Comparison of ENCODE assay signal across 9 cellular contexts in genomic region chr1:29125237-29125641, GRCh38. TPM values are rescaled to one million over a fixed set of nuclear protein-coding genes. Genes with fewer than 3 reads are reported as not detected.
DNase-seq lines count a peak whose midpoint lies in the region; ATAC-seq and TF ChIP-seq lines count a peak whose summit lies in the region.
"Had no signal": no experiment of that assay in that cellular context is flagged by ENCODE, and none has a peak within 500 bp of the region (broad histone marks: within the 10 kb centered on the region; RNA-seq: fewer than 3 reads in every experiment).

No MANE protein-coding gene starts in this region.

- no peaks in the 10 kb centered on the region for H3K36me3 ChIP-seq in heart left ventricle
- H3K36me3 ChIP-seq in mammary epithelial cell (ENCODE audit: insufficient read depth, low read length): no peaks in the 10 kb centered on the region
- H3K36me3 ChIP-seq in mucosa of stomach (ENCODE audit: control insufficient read depth, insufficient read depth, low read length): no peaks in the 10 kb centered on the region
- no peaks in the 10 kb centered on the region for H3K36me3 ChIP-seq in vagina

- no peak for TF ChIP-seq POLR2A in heart left ventricle (IDR thresholded peaks at IDR 0.05)
- TF ChIP-seq POLR2A in vagina (IDR thresholded peaks at IDR 0.05): no peak

- no peak for ATAC-seq in heart left ventricle
- no peak for ATAC-seq in left ventricle myocardium superior

- DNase-seq in heart left ventricle (peak in 2 of 5 donors; percentile 17 to 24), left ventricle myocardium superior (no peak), mammary epithelial cell (no peak), vagina (ENCODE audit: extremely low spot score in 2 of 2) (no peak), ecto neural progenitor cell (ENCODE audit: low spot score) (no peak), AG08395 (ENCODE audit: low spot score) (no peak), NCI-H2196 (lab: John Stamatoyannopoulos, UW; ENCODE audit: unreplicated experiment) (no peak)
- DNase-seq: activated effector memory CD4-positive, alpha-beta T cell treated with Interleukin-2 at 50 U/mL for 16 hours had no signal

- CTCF ChIA-PET in mammary epithelial cell (lab: Charles Lee; ENCODE audit: low non-redundant PET): interaction anchor here (0.6 kb wide), 1 partner anchor 53 kb away, joined by 46 read pairs; no protein-coding TSS in a partner anchor

- no TSS peak for BruUV-seq in mammary epithelial cell (replicated peaks; lab: Mats Ljungman, UMichigan)

- H3K27ac ChIP-seq in heart left ventricle (peak overlapping the region; percentile 84 to 99 (median 94)), mammary epithelial cell (ENCODE audit: insufficient read depth, low read depth, low read length) (no peak overlapping the region), vagina (peak overlapping the region; percentile 94)

- H2AFZ ChIP-seq in mammary epithelial cell (ENCODE audit: low read depth, low read length): peak overlapping the region; percentile 82

- TF ChIP-seq CTCF in heart left ventricle (IDR thresholded peaks at IDR 0.05): no peak
- TF ChIP-seq CTCF in mammary epithelial cell (conservative IDR thresholded peaks at IDR 0.05 in 1 of 2, IDR thresholded peaks at IDR 0.05 in 1 of 2; ENCODE audit: extremely low read depth in 1 of 2, insufficient read depth in 1 of 2, low read depth in 1 of 2, low read length in 2 of 2): no peak
- no peak for TF ChIP-seq CTCF in vagina (IDR thresholded peaks at IDR 0.05)

- H3K4me1 ChIP-seq in heart left ventricle: peaks cover 0 to 40% (median 18%) of the 10 kb centered on the region in 12 donors
- H3K4me1 ChIP-seq in mammary epithelial cell (ENCODE audit: insufficient read depth, low read length): peaks cover 20% of the 10 kb centered on the region
- peaks cover 21% of the 10 kb centered on the region for H3K4me1 ChIP-seq in mucosa of stomach (ENCODE audit: control insufficient read depth, insufficient read depth, low read length)
- peaks cover 50% of the 10 kb centered on the region for H3K4me1 ChIP-seq in vagina

- dilution Hi-C loops in mammary epithelial cell (cut with HindIII; ENCODE audit: low sequenced_read_pairs): no loop called here

- no peaks in the 10 kb centered on the region for H3K79me2 ChIP-seq in mammary epithelial cell (ENCODE audit: insufficient read depth, low read length)

- no peaks in the 10 kb centered on the region for H4K20me1 ChIP-seq in mammary epithelial cell (ENCODE audit: insufficient read depth, low read length)

- no peak overlapping the region for H3K9ac ChIP-seq in mammary epithelial cell (ENCODE audit: insufficient read depth, low read length)
- peak overlapping the region; percentile 75 for H3K9ac ChIP-seq in mucosa of stomach (ENCODE audit: low read length)

- H3K27me3 ChIP-seq in heart left ventricle (peaks cover 0 to 57% (median 18%) of the 10 kb centered on the region in 9 donors), mammary epithelial cell (ENCODE audit: insufficient read depth, low read length) (peaks cover 11% of the 10 kb centered on the region), mucosa of stomach (ENCODE audit: control insufficient read depth, insufficient read depth, low read length) (peaks cover 59% of the 10 kb centered on the region), vagina (no peaks in the 10 kb centered on the region)

- H3K9me3 ChIP-seq in heart left ventricle: no peaks in the 10 kb centered on the region
- no peaks in the 10 kb centered on the region for H3K9me3 ChIP-seq in mammary epithelial cell (replicated peaks; ENCODE audit: insufficient read depth, low read length)
- H3K9me3 ChIP-seq in mucosa of stomach (ENCODE audit: control insufficient read depth, low read length): no peaks in the 10 kb centered on the region
- no peaks in the 10 kb centered on the region for H3K9me3 ChIP-seq in vagina

- H3K4me2 ChIP-seq in mammary epithelial cell (ENCODE audit: insufficient read depth, low read depth, low read length): peak overlapping the region; percentile 90

- H3K4me3 ChIP-seq in heart left ventricle (peak overlapping the region; percentile 56 to 90 (median 77)), mammary epithelial cell (replicated peaks in 1 of 3; ENCODE audit: insufficient read depth in 1 of 3, low read depth in 2 of 3, low read length in 3 of 3) (no peak overlapping the region), mucosa of stomach (ENCODE audit: low read length) (no peak overlapping the region), vagina (peak overlapping the region; percentile 67 to 75)

- WGBS in heart left ventricle, 4 donors: 62 to 67% (median 64%) methylated on average over 14 of the region's 14 CpGs
- WGBS in mammary epithelial cell (ENCODE audit: low coverage, missing lambda C conversion rate): 7% methylated on average over 6 of the region's 14 CpGs

- in situ Hi-C loops in mammary epithelial cell (cut with MboI; ENCODE audit: low sequenced_read_pairs in 2 of 2): no loop called here

- intact Hi-C loops in heart left ventricle (cut with DNase I): loop anchor here in 4 of 10 donors (2.0 to 10.0 kb wide), 4 partner anchors 50 to 350 kb away; partner anchors contain the start of gene SRSF4 (in 2 of the 4)
- intact Hi-C loops in left ventricle myocardium superior (cut with micrococcal nuclease): no loop called here
- intact Hi-C loops in mammary epithelial cell (cut with micrococcal nuclease): no loop called here
- intact Hi-C loops in vagina (cut with DNase I): loop anchor here (10.0 kb wide), 1 partner anchor 240 kb away; no protein-coding TSS in a partner anchor

RNA-seq across cellular contexts. Expression of gene TMEM200B, which starts 1.5 kb away (rescaled TPM):
- total RNA-seq in heart left ventricle (1 to 10 TPM in 7 of 9 donors, under 1 TPM in 2; 0.83 to 3.5 (median 1.4) TPM), left ventricle myocardium superior (1.5 TPM), mammary epithelial cell (under 1 TPM in 1 of 2 donors, not detected in 1; 0.33 TPM), vagina (25.8 TPM)
- polyA plus RNA-seq in heart left ventricle (1 to 10 TPM; 1.5 to 1.9 TPM), mammary epithelial cell (0.25 TPM)
- not detected for polyA minus RNA-seq in mammary epithelial cell

RNA-seq across cellular contexts. Expression of gene SRSF4, which starts 56.5 kb away (rescaled TPM):
- total RNA-seq in heart left ventricle (10 to 100 TPM; 40.4 to 54.6 (median 49.0) TPM), left ventricle myocardium superior (53.8 TPM), mammary epithelial cell (10 to 100 TPM; 22.5 to 93.1 TPM), vagina (67.8 TPM)
- polyA plus RNA-seq in heart left ventricle (10 to 100 TPM; 41.6 to 53.2 TPM), mammary epithelial cell (42.9 TPM)
- polyA minus RNA-seq in mammary epithelial cell: 22.4 TPM

Comparison
In these comparisons a context has a peak if more than half of its experiments do, and no peak if none do; other contexts are left out.
1. H3K4me3 ChIP-seq: peak in heart left ventricle (12 of 12) and vagina (2 of 2); none in mammary epithelial cell (0 of 3) and mucosa of stomach (single experiment).